Comparison of ENCODE assay signal across 23 cellular contexts in the genomic region with DNA sequence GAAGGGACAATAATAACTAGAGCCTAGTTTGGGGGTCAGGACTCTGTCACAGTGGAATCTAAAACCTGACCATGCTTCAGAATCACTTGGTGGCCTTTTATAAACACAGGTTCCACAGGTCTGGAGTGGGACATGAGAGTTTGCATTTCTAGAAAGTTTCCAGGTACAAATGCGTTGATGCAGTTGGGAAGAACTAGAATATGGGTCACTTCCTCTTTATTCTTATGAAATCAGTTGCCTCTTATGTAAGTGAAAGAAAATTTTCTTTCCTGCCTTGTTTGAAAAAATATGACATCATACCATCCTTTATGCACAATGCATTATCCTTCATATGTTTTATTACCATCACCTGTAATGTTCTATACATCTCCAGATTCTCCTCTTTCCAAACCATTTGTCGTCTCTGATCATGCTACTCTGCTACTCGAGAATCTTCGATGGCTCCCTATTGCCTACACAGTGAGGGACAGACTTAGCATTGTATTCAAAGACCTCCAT.
"Had no signal": no experiment of that assay in that cellular context is flagged by ENCODE, and none has a peak within 500 bp of the region (broad histone marks: within the 10 kb centered on the region; RNA-seq: fewer than 3 reads in every experiment).

No MANE protein-coding gene starts in this region.

- H3K9me3 ChIP-seq: left lung, sigmoid colon, transverse colon, uterus had no signal

- H3K4me3 Mint-ChIP-seq: activated CD4-positive, alpha-beta T cell treated with anti-CD3 and anti-CD28 coated beads, Interleukin-2, amount 10 ng/mL, durations not matched to agents 7 days and 5 days; activated CD8-positive, alpha-beta T cell treated with anti-CD3 and anti-CD28 coated beads for 36 hours; central memory CD8-positive, alpha-beta T cell; effector memory CD8-positive, alpha-beta T cell; stimulated activated naive B cell treated with anti-CD40 and anti-IgM and Interleukin-4, amounts not matched to agents 10 μg/mL and 1 μg/mL and 100 μg/mL, for 72 hours had no signal

- H3K4me1 Mint-ChIP-seq: stimulated activated naive B cell treated with anti-CD40 and anti-IgM and Interleukin-4, amounts not matched to agents 10 μg/mL and 1 μg/mL and 100 μg/mL, for 72 hours had no signal

- H3K27ac Mint-ChIP-seq: activated CD4-positive, alpha-beta T cell treated with anti-CD3 and anti-CD28 coated beads, Interleukin-2, amount 10 ng/mL, durations not matched to agents 7 days and 5 days; activated CD8-positive, alpha-beta T cell treated with anti-CD3 and anti-CD28 coated beads for 36 hours; activated naive CD4-positive, alpha-beta T cell treated with anti-CD3 and anti-CD28 coated beads, Interleukin-2, amount 50 U/mL, for 72 hours; effector memory CD8-positive, alpha-beta T cell; naive thymus-derived CD4-positive, alpha-beta T cell; stimulated activated naive B cell treated with anti-CD40 and anti-IgM and Interleukin-4, amounts not matched to agents 10 μg/mL and 1 μg/mL and 100 μg/mL, for 72 hours had no signal

- H3K27ac ChIP-seq: left lung, sigmoid colon, transverse colon, uterus, WERI-Rb-1 had no signal

- H3K36me3 ChIP-seq: left lung, sigmoid colon, transverse colon, uterus, WERI-Rb-1 had no signal

- FAIRE-seq: astrocyte, colon, endothelial cell of umbilical vein, frontal cortex had no signal

- DNase-seq: activated CD4-positive, alpha-beta T cell treated with anti-CD3 and anti-CD28 coated beads, Interleukin-2, amount 10 ng/mL, durations not matched to agents 7 days and 5 days; activated CD4-positive, CD25-positive, alpha-beta regulatory T cell treated with anti-CD3 and anti-CD28 coated beads, Interleukin-2, amount 50 U/mL, for 72 hours; activated CD8-positive, alpha-beta T cell treated with anti-CD3 and anti-CD28 coated beads for 36 hours; effector memory CD8-positive, alpha-beta T cell; hippocampal formation; kidney glomerular epithelial cell; left lung; naive thymus-derived CD4-positive, alpha-beta T cell; sigmoid colon; stimulated activated CD4-positive, alpha-beta T cell treated with anti-CD3 and anti-CD28 coated beads, Interleukin-2, amount 100 ng/mL, for 48 hours; stimulated activated CD8-positive, alpha-beta memory T cell treated with anti-CD3 and anti-CD28 coated beads, Interleukin-4, amount 100 ng/mL, for 48 hours; stimulated activated naive B cell treated with anti-CD40 and anti-IgM and Interleukin-4, amounts not matched to agents 10 μg/mL and 1 μg/mL and 100 μg/mL, for 72 hours; transverse colon; uterus; WERI-Rb-1 had no signal

- H3K4me1 ChIP-seq: left lung, sigmoid colon, transverse colon, uterus had no signal

- H3K36me3 Mint-ChIP-seq: activated naive CD4-positive, alpha-beta T cell treated with anti-CD3 and anti-CD28 coated beads, Interleukin-2, amount 50 U/mL, for 72 hours; stimulated activated naive B cell treated with anti-CD40 and anti-IgM and Interleukin-4, amounts not matched to agents 10 μg/mL and 1 μg/mL and 100 μg/mL, for 72 hours had no signal

- H3K4me3 ChIP-seq: left lung, sigmoid colon, smooth muscle cell, transverse colon, uterus had no signal

- H3K9me3 Mint-ChIP-seq: activated CD4-positive, alpha-beta T cell treated with anti-CD3 and anti-CD28 coated beads, Interleukin-2, amount 10 ng/mL, durations not matched to agents 7 days and 5 days; activated CD8-positive, alpha-beta T cell treated with anti-CD3 and anti-CD28 coated beads for 36 hours; activated naive CD4-positive, alpha-beta T cell treated with anti-CD3 and anti-CD28 coated beads, Interleukin-2, amount 50 U/mL, for 72 hours; central memory CD8-positive, alpha-beta T cell; effector memory CD8-positive, alpha-beta T cell; stimulated activated naive B cell treated with anti-CD40 and anti-IgM and Interleukin-4, amounts not matched to agents 10 μg/mL and 1 μg/mL and 100 μg/mL, for 72 hours had no signal

- H3K27me3 ChIP-seq: left lung, sigmoid colon, transverse colon, uterus had no signal

- ATAC-seq: activated CD8-positive, alpha-beta T cell treated with anti-CD3 and anti-CD28 coated beads for 36 hours; activated naive CD4-positive, alpha-beta T cell treated with anti-CD3 and anti-CD28 coated beads, Interleukin-2, amount 50 U/mL, for 72 hours; effector memory CD8-positive, alpha-beta T cell; esophagus mucosa; left lung; naive thymus-derived CD4-positive, alpha-beta T cell; stimulated activated naive B cell treated with anti-CD40 and anti-IgM and Interleukin-4, amounts not matched to agents 10 μg/mL and 1 μg/mL and 100 μg/mL, for 72 hours had no signal

- H3K27me3 Mint-ChIP-seq: activated CD4-positive, alpha-beta T cell treated with anti-CD3 and anti-CD28 coated beads, Interleukin-2, amount 10 ng/mL, durations not matched to agents 7 days and 5 days; stimulated activated naive B cell treated with anti-CD40 and anti-IgM and Interleukin-4, amounts not matched to agents 10 μg/mL and 1 μg/mL and 100 μg/mL, for 72 hours had no signal

- H3K4me2 ChIP-seq: smooth muscle cell had no signal
